Comparison of ENCODE assay signal across 7 cellular contexts in genomic region chr17:77089949-77090348, GRCh38. TPM values are rescaled to one million over a fixed set of nuclear protein-coding genes. Genes with fewer than 3 reads are reported as not detected.
DNase-seq lines count a peak whose midpoint lies in the region; ATAC-seq and TF ChIP-seq lines count a peak whose summit lies in the region.
"Not testable (repeated sequence)": the region's sequence is repeated elsewhere in the genome, so short reads cannot be mapped to it uniquely, and the experiment has no call there.

No MANE protein-coding gene starts in this region.

- peaks cover 30% of the 10 kb centered on the region for H3K4me1 Mint-ChIP-seq in T-helper 2 cell treated with Interferon-gamma antibody and Interleukin-4, amounts not matched to agents 5 μg/mL and 100 μg/mL, for 36 hours (ENCODE audit: low read depth)
- peaks cover 63% of the 10 kb centered on the region for H3K4me1 Mint-ChIP-seq in activated naive CD4-positive, alpha-beta T cell treated with anti-CD3 and anti-CD28 coated beads, Interleukin-2, amount 10 ng/mL, durations not matched to agents 7 days and 5 days

- peak overlapping the region; percentile 87 for H3K4me2 ChIP-seq in Loucy (ENCODE audit: low read depth, low read length, poor library complexity, severe bottlenecking)

- H2AFZ ChIP-seq in Loucy (ENCODE audit: low read length) = not testable (repeated sequence)

- peak overlapping the region; percentile 79 for H3K4me3 ChIP-seq in GM06990 (replicated peaks; ENCODE audit: low read depth, low read length)
- peak overlapping the region; percentile 89 for H3K4me3 ChIP-seq in Loucy (ENCODE audit: low read length, poor library complexity, severe bottlenecking)
- peak overlapping the region in 41 of 59 donors; percentile 5 to 99 (median 89) for H3K4me3 ChIP-seq in dorsolateral prefrontal cortex
- H3K4me3 ChIP-seq in lower lobe of right lung = peak overlapping the region; percentile 81
- H3K4me3 ChIP-seq in gastrocnemius medialis = peak overlapping the region in 3 of 4 donors; percentile 73 to 80 (median 73)

- TF ChIP-seq POLR2A in gastrocnemius medialis (IDR thresholded peaks at IDR 0.05) = not testable (repeated sequence)

- not testable (repeated sequence) for H3F3A ChIP-seq in Loucy (ENCODE audit: low read depth)

- in situ Hi-C loops in gastrocnemius medialis (cut with MboI; ENCODE audit: low sequenced_read_pairs in 4 of 4) = loop anchor here (5.0 to 10.0 kb wide), 4 partner anchors 125 to 162 kb away; no protein-coding TSS in a partner anchor

- not testable (repeated sequence) for TF ChIP-seq CTCF in GM06990 (IDR thresholded peaks at IDR 0.05; ENCODE audit: insufficient read depth, low read length, poor library complexity, severe bottlenecking); Loucy (conservative IDR thresholded peaks at IDR 0.05; ENCODE audit: low read length); dorsolateral prefrontal cortex (IDR thresholded peaks at IDR 0.05 in 54 of 56, conservative IDR thresholded peaks at IDR 0.05 in 2 of 56; ENCODE audit: low read depth in 1 of 56, partially characterized antibody in 56 of 56); lower lobe of right lung (IDR thresholded peaks at IDR 0.05); gastrocnemius medialis (IDR thresholded peaks at IDR 0.05 in 4 of 5, conservative IDR thresholded peaks at IDR 0.05 in 1 of 5)

- H3K4me1 ChIP-seq in Loucy (ENCODE audit: insufficient read depth, low read length, poor library complexity, severe bottlenecking) (peaks cover 50% of the 10 kb centered on the region), lower lobe of right lung (peaks cover 58% of the 10 kb centered on the region), gastrocnemius medialis (peaks cover 32 to 35% of the 10 kb centered on the region in 2 donors)

- peaks cover 55% of the 10 kb centered on the region for H3K79me2 ChIP-seq in Loucy (ENCODE audit: insufficient read depth, low read length)

- H3K9me3 ChIP-seq in Loucy (ENCODE audit: insufficient read depth, low read depth, low read length); lower lobe of right lung; gastrocnemius medialis: not testable (repeated sequence)

- peak overlapping the region; percentile 97 for H3K9ac ChIP-seq in Loucy (ENCODE audit: low read depth, low read length, poor library complexity, severe bottlenecking)

- peak overlapping the region; percentile 98 for H3K4me3 Mint-ChIP-seq in T-helper 2 cell treated with Interferon-gamma antibody and Interleukin-4, amounts not matched to agents 5 μg/mL and 100 μg/mL, for 36 hours
- H3K4me3 Mint-ChIP-seq in activated naive CD4-positive, alpha-beta T cell treated with anti-CD3 and anti-CD28 coated beads, Interleukin-2, amount 10 ng/mL, durations not matched to agents 7 days and 5 days = peak overlapping the region; percentile 95

- intact Hi-C loops in dorsolateral prefrontal cortex (cut with DNase I) (loop anchor here (2.0 to 10.0 kb wide), 2 partner anchors 157 to 405 kb away; no protein-coding TSS in a partner anchor), lower lobe of right lung (cut with DNase I) (loop anchor here (5.0 to 10.0 kb wide), 2 partner anchors 125 to 157 kb away; no protein-coding TSS in a partner anchor), gastrocnemius medialis (cut with DNase I; ENCODE audit: low total_unique reads) (loop anchor here (10.0 kb wide), 1 partner anchor 405 kb away; no protein-coding TSS in a partner anchor)

- H3K27ac ChIP-seq in dorsolateral prefrontal cortex (peak overlapping the region in 12 of 59 donors; percentile 8 to 95 (median 84)), lower lobe of right lung (peak overlapping the region; percentile 92), gastrocnemius medialis (peak overlapping the region; percentile 89 to 94 (median 90))

- not testable (repeated sequence) for ATAC-seq in lower lobe of right lung, gastrocnemius medialis

- CTCF ChIA-PET in activated naive CD4-positive, alpha-beta T cell treated with anti-CD3 and anti-CD28 coated beads, Interleukin-2, amount 10 ng/mL, durations not matched to agents 7 days and 5 days (lab: Charles Lee) = interaction anchor here (0.7 to 1.0 kb wide), 2 partner anchors 9 to 365 kb away, joined by 3 read pairs; no protein-coding TSS in a partner anchor

- H3K27ac Mint-ChIP-seq in T-helper 2 cell treated with Interferon-gamma antibody and Interleukin-4, amounts not matched to agents 5 μg/mL and 100 μg/mL, for 36 hours = peak overlapping the region; percentile 20
- H3K27ac Mint-ChIP-seq in activated naive CD4-positive, alpha-beta T cell treated with anti-CD3 and anti-CD28 coated beads, Interleukin-2, amount 10 ng/mL, durations not matched to agents 7 days and 5 days = peak overlapping the region; percentile 98

- H3K27me3 Mint-ChIP-seq in T-helper 2 cell treated with Interferon-gamma antibody and Interleukin-4, amounts not matched to agents 5 μg/mL and 100 μg/mL, for 36 hours (ENCODE audit: low read depth) = not testable (repeated sequence)
- peaks cover 12% of the 10 kb centered on the region for H3K27me3 Mint-ChIP-seq in activated naive CD4-positive, alpha-beta T cell treated with anti-CD3 and anti-CD28 coated beads, Interleukin-2, amount 10 ng/mL, durations not matched to agents 7 days and 5 days

- not testable (repeated sequence) for H3K27me3 ChIP-seq in GM06990 (replicated peaks; ENCODE audit: control insufficient read depth, insufficient read depth, low read length); Loucy (ENCODE audit: insufficient read depth, low read length, poor library complexity, severe bottlenecking); dorsolateral prefrontal cortex; lower lobe of right lung (ENCODE audit: low read depth); gastrocnemius medialis

- H4K20me1 ChIP-seq in Loucy (ENCODE audit: insufficient read depth, low read length, poor library complexity, severe bottlenecking) = not testable (repeated sequence)

- H3K9me3 Mint-ChIP-seq in T-helper 2 cell treated with Interferon-gamma antibody and Interleukin-4, amounts not matched to agents 5 μg/mL and 100 μg/mL, for 36 hours; activated naive CD4-positive, alpha-beta T cell treated with anti-CD3 and anti-CD28 coated beads, Interleukin-2, amount 10 ng/mL, durations not matched to agents 7 days and 5 days: not testable (repeated sequence)

- not testable (repeated sequence) for H3K9me2 ChIP-seq in Loucy (replicated peaks; ENCODE audit: low read depth, low read length)

- not testable (repeated sequence) for DNase-seq in GM06990 (ENCODE audit: extremely low read depth, insufficient read length); T-helper 2 cell treated with Interferon-gamma antibody and Interleukin-4, amounts not matched to agents 5 μg/mL and 100 μg/mL, for 36 hours (ENCODE audit: low spot score); activated naive CD4-positive, alpha-beta T cell treated with anti-CD3 and anti-CD28 coated beads, Interleukin-2, amount 10 ng/mL, durations not matched to agents 7 days and 5 days; dorsolateral prefrontal cortex; lower lobe of right lung; gastrocnemius medialis

- peaks cover 51% of the 10 kb centered on the region for H3K36me3 Mint-ChIP-seq in T-helper 2 cell treated with Interferon-gamma antibody and Interleukin-4, amounts not matched to agents 5 μg/mL and 100 μg/mL, for 36 hours (ENCODE audit: low read depth)
- H3K36me3 Mint-ChIP-seq in activated naive CD4-positive, alpha-beta T cell treated with anti-CD3 and anti-CD28 coated beads, Interleukin-2, amount 10 ng/mL, durations not matched to agents 7 days and 5 days = peaks cover 36% of the 10 kb centered on the region

- H3K36me3 ChIP-seq in GM06990 (ENCODE audit: control insufficient read depth, insufficient read depth, low read length) (peaks cover 18% of the 10 kb centered on the region), Loucy (ENCODE audit: insufficient read depth, low read length) (peaks cover 21% of the 10 kb centered on the region), lower lobe of right lung (peaks cover 49% of the 10 kb centered on the region), gastrocnemius medialis (peaks cover 0 to 52% of the 10 kb centered on the region in 2 donors)

RNA-seq across cellular contexts. Expression of gene SEC14L1, which starts 50.8 kb away (rescaled TPM):
- total RNA-seq in dorsolateral prefrontal cortex (100 to 1,000 TPM in 117 of 120 experiments, 10 to 100 TPM in 3; 93.3 to 297 (median 156) TPM), lower lobe of right lung (146 TPM), gastrocnemius medialis (10 to 100 TPM; 55.0 to 94.1 (median 73.7) TPM)
